1 cellular context compared by ENCODE assay signal in the genomic region with DNA sequence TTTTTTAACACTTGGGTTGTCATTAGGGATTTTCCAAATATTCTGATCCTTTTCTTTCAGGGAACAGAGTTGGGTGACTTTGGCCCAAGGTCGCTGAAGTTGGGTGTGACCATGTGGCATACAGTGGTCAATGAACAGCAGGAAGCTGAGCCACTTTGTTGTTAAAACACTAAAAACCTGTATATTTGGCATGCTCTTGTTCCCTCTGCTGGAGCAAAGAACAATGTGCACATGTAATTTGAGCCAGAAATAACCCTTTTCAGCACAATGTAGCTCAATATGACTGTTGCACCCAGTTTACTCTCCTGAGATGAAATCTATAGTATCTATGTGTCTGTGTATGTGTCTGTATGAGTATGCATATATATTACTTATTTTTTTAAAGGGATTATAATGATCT.
TF ChIP-seq lines count a peak whose summit lies in the region.

No MANE protein-coding gene starts in this region.

TF ChIP-seq in K562, 482 proteins besides CTCF, POLR2A, EP300 and RAD21 (continued from another document):
- TF ChIP-seq, protein P1, sequence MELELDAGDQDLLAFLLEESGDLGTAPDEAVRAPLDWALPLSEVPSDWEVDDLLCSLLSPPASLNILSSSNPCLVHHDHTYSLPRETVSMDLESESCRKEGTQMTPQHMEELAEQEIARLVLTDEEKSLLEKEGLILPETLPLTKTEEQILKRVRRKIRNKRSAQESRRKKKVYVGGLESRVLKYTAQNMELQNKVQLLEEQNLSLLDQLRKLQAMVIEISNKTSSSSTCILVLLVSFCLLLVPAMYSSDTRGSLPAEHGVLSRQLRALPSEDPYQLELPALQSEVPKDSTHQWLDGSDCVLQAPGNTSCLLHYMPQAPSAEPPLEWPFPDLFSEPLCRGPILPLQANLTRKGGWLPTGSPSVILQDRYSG (tag; conservative IDR thresholded peaks at IDR 0.05; ENCODE audit: low read depth), result no peak
- TF ChIP-seq, protein P2, sequence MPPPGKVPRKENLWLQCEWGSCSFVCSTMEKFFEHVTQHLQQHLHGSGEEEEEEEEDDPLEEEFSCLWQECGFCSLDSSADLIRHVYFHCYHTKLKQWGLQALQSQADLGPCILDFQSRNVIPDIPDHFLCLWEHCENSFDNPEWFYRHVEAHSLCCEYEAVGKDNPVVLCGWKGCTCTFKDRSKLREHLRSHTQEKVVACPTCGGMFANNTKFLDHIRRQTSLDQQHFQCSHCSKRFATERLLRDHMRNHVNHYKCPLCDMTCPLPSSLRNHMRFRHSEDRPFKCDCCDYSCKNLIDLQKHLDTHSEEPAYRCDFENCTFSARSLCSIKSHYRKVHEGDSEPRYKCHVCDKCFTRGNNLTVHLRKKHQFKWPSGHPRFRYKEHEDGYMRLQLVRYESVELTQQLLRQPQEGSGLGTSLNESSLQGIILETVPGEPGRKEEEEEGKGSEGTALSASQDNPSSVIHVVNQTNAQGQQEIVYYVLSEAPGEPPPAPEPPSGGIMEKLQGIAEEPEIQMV (tag; conservative IDR thresholded peaks at IDR 0.05; ENCODE audit: low read depth), result no peak
- TF ChIP-seq PCBP2 (IDR thresholded peaks at IDR 0.05; ENCODE audit: low read depth, low read length, poor library complexity, severe bottlenecking), result no peak
- no peak for TF ChIP-seq ARID2 (IDR thresholded peaks at IDR 0.05)
- no peak for TF ChIP-seq TEAD2 (tag; IDR thresholded peaks at IDR 0.05)
- TF ChIP-seq TAF15 (IDR thresholded peaks at IDR 0.05; ENCODE audit: low read depth, low read length), result no peak
- TF ChIP-seq ZNF583 (CRISPR knock-in tag; IDR thresholded peaks at IDR 0.05), result no peak
- 0 out of 2 replicates have a peak, but pooled peaks have one; percentile 27 for TF ChIP-seq SMC3 (conservative IDR thresholded peaks at IDR 0.05; ENCODE audit: insufficient read depth, low read depth, low read length)
